In the genomic region with DNA sequence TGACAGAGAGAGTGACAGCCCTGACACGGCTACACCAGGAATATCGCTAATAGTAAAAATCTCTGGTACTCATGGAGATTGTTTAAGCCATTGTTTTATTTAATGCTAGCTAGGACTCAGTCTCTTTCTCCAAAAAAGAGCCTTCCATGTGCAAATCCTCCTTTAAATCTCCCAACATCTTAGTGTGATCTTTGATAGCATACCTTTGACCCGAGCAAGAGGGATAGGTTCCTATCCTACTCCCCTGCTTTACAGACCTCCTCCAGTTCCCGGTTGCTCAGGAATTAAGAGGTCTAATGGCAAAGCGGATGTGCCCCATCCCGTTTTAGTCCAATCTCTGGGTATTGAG, we compare ENCODE assay signal across 9 cellular contexts. TPM values are rescaled to one million over a fixed set of nuclear protein-coding genes. Genes with fewer than 3 reads are reported as not detected.
DNase-seq lines count a peak whose midpoint lies in the region; ATAC-seq, FAIRE-seq and TF ChIP-seq lines count a peak whose summit lies in the region.
"Had no signal": no experiment of that assay in that cellular context is flagged by ENCODE, and none has a peak within 500 bp of the region (broad histone marks: within the 10 kb centered on the region; RNA-seq: fewer than 3 reads in every experiment).

No MANE protein-coding gene starts in this region.

- no peak overlapping the region for H2AFZ ChIP-seq in HepG2 (ENCODE audit: low read length)

- ATAC-seq in HepG2 (no peak), HG02981 (IDR thresholded peaks at IDR 0.05; ENCODE audit: unreplicated experiment) (no peak)
- ATAC-seq in stimulated activated naive B cell treated with anti-CD40 and anti-IgM and Interleukin-4, amounts not matched to agents 10 μg/mL and 1 μg/mL and 100 μg/mL, for 72 hours (replicated peaks) = no peak

- DNase-seq in NCI-H82 (lab: John Stamatoyannopoulos, UW) (peak; percentile 18), NCI-H82 treated with DMSO at 0.1 percent for 48 hours (lab: John Stamatoyannopoulos, UW; ENCODE audit: unreplicated experiment) (no peak), ascending aorta (ENCODE audit: low spot score in 2 of 2) (no peak), HepG2 (ENCODE audit: low spot score) (no peak), HCEC 1CT (no peak), NCI-H2227 (lab: John Stamatoyannopoulos, UW; ENCODE audit: unreplicated experiment) (no peak)
- no peak for DNase-seq in stimulated activated naive B cell treated with anti-CD40 and anti-IgM and Interleukin-4, amounts not matched to agents 10 μg/mL and 1 μg/mL and 100 μg/mL, for 72 hours

- H3K9me3 Mint-ChIP-seq in stimulated activated naive B cell treated with anti-CD40 and anti-IgM and Interleukin-4, amounts not matched to agents 10 μg/mL and 1 μg/mL and 100 μg/mL, for 72 hours = no peaks in the 10 kb centered on the region

- H3K4me1 ChIP-seq in ascending aorta (peaks cover 0 to 8% of the 10 kb centered on the region in 2 donors), HepG2 (ENCODE audit: insufficient read depth, low read length) (peaks cover 38% of the 10 kb centered on the region)

- H3K9ac ChIP-seq in HepG2 (ENCODE audit: insufficient read depth, low read depth, low read length) = peak overlapping the region; percentile 69

- no peaks in the 10 kb centered on the region for H3K9me3 ChIP-seq in ascending aorta
- no peaks in the 10 kb centered on the region for H3K9me3 ChIP-seq in HepG2 (ENCODE audit: low read length)

- no peak for TF ChIP-seq RAD21 in HepG2 (CRISPR knock-in tag; IDR thresholded peaks at IDR 0.05)

- H3K4me3 ChIP-seq in ascending aorta (peak overlapping the region; percentile 72 to 83), HepG2 (replicated peaks in 1 of 3; ENCODE audit: insufficient read depth in 1 of 3, low read depth in 2 of 3, low read length in 3 of 3) (peak overlapping the region; percentile 72 to 85 (median 77); a peak in 5 of 6 replicates)

- no TSS peak for BruUV-seq in HepG2 (replicated peaks; lab: Mats Ljungman, UMichigan)

- intact Hi-C loops in ascending aorta (cut with DNase I) (loop anchor here (1.0 kb wide), 1 partner anchor 205 kb away; no protein-coding TSS in a partner anchor), HepG2 (cut with micrococcal nuclease; ENCODE audit: unreplicated experiment) (loop anchor here (1.0 to 5.0 kb wide), 4 partner anchors 12 to 152 kb away; no protein-coding TSS in a partner anchor)

- peaks cover 4 to 8% of the 10 kb centered on the region in 2 donors for H3K4me1 Mint-ChIP-seq in stimulated activated naive B cell treated with anti-CD40 and anti-IgM and Interleukin-4, amounts not matched to agents 10 μg/mL and 1 μg/mL and 100 μg/mL, for 72 hours

- H4K20me1 ChIP-seq in HepG2 (ENCODE audit: insufficient read depth, low read length) = no peaks in the 10 kb centered on the region

- H3K27me3 ChIP-seq in ascending aorta (no peaks in the 10 kb centered on the region), HepG2 (ENCODE audit: control insufficient read depth in 1 of 2, insufficient read depth in 2 of 2, low read length in 2 of 2) (no peaks in the 10 kb centered on the region; a peak in 1 of 5 replicates)

- 21% methylated on average over 4 of the region's 6 CpGs for WGBS in HepG2 (ENCODE audit: low lambda C conversion rate)

- H3K27ac ChIP-seq in ascending aorta (peak overlapping the region; percentile 49 to 65), HepG2 (ENCODE audit: extremely low read length, insufficient read depth, low read length) (peak overlapping the region; percentile 57)
- H3K27ac ChIP-seq: RWPE1 had no signal

- TF ChIP-seq CTCF in ascending aorta (IDR thresholded peaks at IDR 0.05) (no peak), HepG2 (CRISPR knock-in tag; IDR thresholded peaks at IDR 0.05) (no peak)

- POLR2A ChIA-PET in HepG2 (lab: Yijun Ruan, JAX) = interaction anchor here (1.1 kb wide), 1 partner anchor 319 kb away, joined by 5 read pairs; no protein-coding TSS in a partner anchor

- peaks cover 25% of the 10 kb centered on the region for H3K79me2 ChIP-seq in HepG2 (ENCODE audit: insufficient read depth, low read length)

- TF ChIP-seq POLR2A in HepG2 (IDR thresholded peaks at IDR 0.05; ENCODE audit: insufficient read depth in 1 of 2, low read depth in 2 of 2, low read length in 2 of 2) = no peak

- peak overlapping the region; percentile 93 for H3K4me2 ChIP-seq in HepG2 (ENCODE audit: low read depth, low read length)

- CTCF ChIA-PET in HepG2 (lab: Yijun Ruan, JAX; ENCODE audit: low intra/inter-chr PET ratio, low total read pairs) = interaction anchor here (0.8 to 2.1 kb wide), 4 partner anchors 12 to 319 kb away, joined by 3 to 13 read pairs (median 6); no protein-coding TSS in a partner anchor

- in situ Hi-C loops in HepG2 (cut with HindIII; ENCODE audit: extremely low pct_ligation_motif_present, low pct_unique_long_range_greater_than_20kb) = loop anchor here (5.0 kb wide), 2 partner anchors 202 to 322 kb away; no protein-coding TSS in a partner anchor

- peaks cover 1 to 3% of the 10 kb centered on the region in 2 donors for H3K36me3 Mint-ChIP-seq in stimulated activated naive B cell treated with anti-CD40 and anti-IgM and Interleukin-4, amounts not matched to agents 10 μg/mL and 1 μg/mL and 100 μg/mL, for 72 hours

- H3K27ac Mint-ChIP-seq in stimulated activated naive B cell treated with anti-CD40 and anti-IgM and Interleukin-4, amounts not matched to agents 10 μg/mL and 1 μg/mL and 100 μg/mL, for 72 hours = no peak overlapping the region

- H3K4me3 Mint-ChIP-seq in stimulated activated naive B cell treated with anti-CD40 and anti-IgM and Interleukin-4, amounts not matched to agents 10 μg/mL and 1 μg/mL and 100 μg/mL, for 72 hours = peak overlapping the region; percentile 70 to 80

- H3K36me3 ChIP-seq in ascending aorta (no peaks in the 10 kb centered on the region), HepG2 (replicated peaks in 1 of 2; ENCODE audit: control insufficient read depth in 1 of 2, insufficient read depth in 2 of 2, low read length in 2 of 2) (no peaks in the 10 kb centered on the region)

- TF ChIP-seq EP300 in HepG2 (IDR thresholded peaks at IDR 0.05; ENCODE audit: low read depth in 2 of 2, low read length in 2 of 2) = no peak
- no peak for TF ChIP-seq EP300 in HepG2 (CRISPR knock-in tag; IDR thresholded peaks at IDR 0.05; ENCODE audit: borderline replicate concordance)

- peak; percentile 46 for FAIRE-seq in HepG2 (lab: Jason Lieb, UNC)

- H3K27me3 Mint-ChIP-seq in stimulated activated naive B cell treated with anti-CD40 and anti-IgM and Interleukin-4, amounts not matched to agents 10 μg/mL and 1 μg/mL and 100 μg/mL, for 72 hours = peaks cover 44 to 48% of the 10 kb centered on the region in 2 donors

TF ChIP-seq in HepG2, 621 proteins besides CTCF, POLR2A, EP300 and RAD21 (continues in another document):
- TF ChIP-seq ZNF777 (CRISPR knock-in tag; IDR thresholded peaks at IDR 0.05) = no peak
- TF ChIP-seq NFKB2 (CRISPR knock-in tag; IDR thresholded peaks at IDR 0.05; ENCODE audit: borderline replicate concordance) = no peak
- TF ChIP-seq ZNF34 (CRISPR knock-in tag; IDR thresholded peaks at IDR 0.05; ENCODE audit: borderline replicate concordance) = no peak
- no peak for TF ChIP-seq ZNF678 (CRISPR knock-in tag; IDR thresholded peaks at IDR 0.05)
- TF ChIP-seq ZNF552 (CRISPR knock-in tag; IDR thresholded peaks at IDR 0.05; ENCODE audit: borderline replicate concordance) = 0 out of 2 replicates have a peak, but pooled peaks have one; percentile 4
- TF ChIP-seq ZFP37 (CRISPR knock-in tag; IDR thresholded peaks at IDR 0.05; ENCODE audit: borderline replicate concordance) = no peak

RNA-seq across cellular contexts. Expression of a gene that starts 0.7 kb away (rescaled TPM):
- total RNA-seq in ascending aorta (8.5 TPM), HepG2 (2016; rRNA removed; fragmentation: Illumina TruSeq; extraction: Trizol) (7.7 and 9.6 TPM in 2 replicates)
- 0.71 and 1.1 TPM in 2 replicates for total RNA-seq in HepG2 (2016; cell fraction: cytosol; rRNA removed; fragmentation: Illumina TruSeq; extraction: Trizol; ENCODE audit: low read depth)
- 7.1 and 8.1 TPM in 2 replicates for total RNA-seq in HepG2 (2016; cell fraction: insoluble cytoplasmic fraction; rRNA removed; fragmentation: Illumina TruSeq; extraction: Trizol)
- total RNA-seq in HepG2 (2016; cell fraction: membrane; rRNA removed; fragmentation: Illumina TruSeq; extraction: Trizol) = 3.0 and 3.5 TPM in 2 replicates
- total RNA-seq in HepG2 (2016; cell fraction: nucleus; rRNA removed; fragmentation: Illumina TruSeq; extraction: Trizol) = 7.5 and 7.6 TPM in 2 replicates
- polyA plus RNA-seq in HepG2 (2011; rRNA removed) = 1.9 and 3.2 TPM in 2 replicates
- polyA plus RNA-seq in HepG2 (2011; cell fraction: cytosol; rRNA removed) = 2.4 and 3.0 TPM in 2 replicates
- polyA plus RNA-seq in HepG2 (2011; cell fraction: nucleus; rRNA removed) = 3.4 and 4.9 TPM in 2 replicates
- 4.6 and 5.1 TPM in 2 replicates for polyA plus RNA-seq in HepG2 (2012)
- 0.31 and 0.44 TPM in 2 replicates for polyA plus RNA-seq in HepG2 (2016; cell fraction: cytosol; fragmentation: Illumina TruSeq; extraction: Trizol; ENCODE audit: low read depth)
- polyA plus RNA-seq in HepG2 (2016; cell fraction: insoluble cytoplasmic fraction; fragmentation: Illumina TruSeq; extraction: Trizol; ENCODE audit: low read depth) = 6.5 and 6.9 TPM in 2 replicates
- 1.2 TPM in 2 replicates for polyA plus RNA-seq in HepG2 (2016; cell fraction: membrane; fragmentation: Illumina TruSeq; extraction: Trizol; ENCODE audit: low read depth)
- 6.1 and 6.6 TPM in 2 replicates for polyA plus RNA-seq in HepG2 (2016; cell fraction: nucleus; fragmentation: Illumina TruSeq; extraction: Trizol; ENCODE audit: insufficient read depth, low read depth)
- polyA minus RNA-seq in HepG2 (2011; rRNA and poly(A)+ RNA removed; ENCODE audit: low replicate concordance) = 9.7 and 14.0 TPM in 2 replicates
- polyA minus RNA-seq in HepG2 (2011; cell fraction: cytosol; rRNA and poly(A)+ RNA removed) = 7.7 and 8.4 TPM in 2 replicates
- polyA minus RNA-seq in HepG2 (2011; cell fraction: nucleus; rRNA and poly(A)+ RNA removed) = 12.9 and 14.8 TPM in 2 replicates
